33 cellular contexts compared by ENCODE assay signal in genomic region chr3:25497096-25497495, GRCh38.
"Had no signal": no experiment of that assay in that cellular context is flagged by ENCODE, and none has a peak within 500 bp of the region (broad histone marks: within the 10 kb centered on the region; RNA-seq: fewer than 3 reads in every experiment).

No MANE protein-coding gene starts in this region.

- H3K27me3 Mint-ChIP-seq: progenitor cell of endocrine pancreas had no signal

- H3K27ac Mint-ChIP-seq: naive thymus-derived CD8-positive, alpha-beta T cell; natural killer cell treated with Interleukin-12 subunit alpha and Interleukin-12 subunit beta and Interleukin-15 and Interleukin-18, amount 100 ng/mL, for 72 hours; nephron progenitor cell; progenitor cell of endocrine pancreas; stimulated activated memory B cell treated with anti-CD40 and anti-IgM and Interleukin-4, amounts not matched to agents 10 μg/mL and 1 μg/mL and 100 μg/mL, for 72 hours; stimulated activated naive CD8-positive, alpha-beta T cell treated with anti-CD3 and anti-CD28 coated beads, Interleukin-15, amount 100 ng/mL, for 72 hours had no signal

- H3K27ac ChIP-seq: neutrophil, ovary, parathyroid adenoma, psoas muscle, right lobe of liver, sigmoid colon, spleen, suprapubic skin, testis, transverse colon, upper lobe of left lung, vagina had no signal

- H3K27me3 ChIP-seq: neutrophil, ovary, right lobe of liver, sigmoid colon, spleen, suprapubic skin, testis, tibial artery, transverse colon, upper lobe of left lung, vagina had no signal

- H3K36me3 ChIP-seq: neutrophil, ovary, right lobe of liver, suprapubic skin, tibial artery, transverse colon, upper lobe of left lung, vagina had no signal

- FAIRE-seq: small intestine, urothelium cell line had no signal

- H2AFZ ChIP-seq: parathyroid adenoma had no signal

- H3K4me3 Mint-ChIP-seq: naive thymus-derived CD8-positive, alpha-beta T cell; natural killer cell treated with Interleukin-12 subunit alpha and Interleukin-12 subunit beta and Interleukin-15 and Interleukin-18, amount 100 ng/mL, for 72 hours; nephron progenitor cell; neural crest cell; stimulated activated memory B cell treated with anti-CD40 and anti-IgM and Interleukin-4, amounts not matched to agents 10 μg/mL and 1 μg/mL and 100 μg/mL, for 72 hours; stimulated activated naive CD8-positive, alpha-beta T cell treated with anti-CD3 and anti-CD28 coated beads, Interleukin-15, amount 100 ng/mL, for 72 hours had no signal

- H3K79me2 ChIP-seq: parathyroid adenoma had no signal

- H3K4me1 ChIP-seq: parathyroid adenoma, psoas muscle, right lobe of liver, spleen, suprapubic skin, testis, transverse colon, upper lobe of left lung, vagina had no signal

- H3K9me3 ChIP-seq: neutrophil, ovary, testis had no signal

- H3K4me3 ChIP-seq: ovary, psoas muscle, right lobe of liver, sigmoid colon, spleen, suprapubic skin, testis, tibial artery, transverse colon, upper lobe of left lung, vagina had no signal

- ATAC-seq: naive thymus-derived CD8-positive, alpha-beta T cell; natural killer cell treated with Interleukin-12 subunit alpha and Interleukin-12 subunit beta and Interleukin-15 and Interleukin-18, amount 100 ng/mL, for 72 hours; psoas muscle; right cardiac atrium; right lobe of liver; stimulated activated memory B cell treated with anti-CD40 and anti-IgM and Interleukin-4, amounts not matched to agents 10 μg/mL and 1 μg/mL and 100 μg/mL, for 72 hours; stimulated activated naive CD8-positive, alpha-beta T cell treated with anti-CD3 and anti-CD28 coated beads, Interleukin-15, amount 100 ng/mL, for 72 hours; stimulated activated naive CD8-positive, alpha-beta T cell treated with anti-CD3 and anti-CD28 coated beads, Interleukin-15, Interleukin-2, amounts not matched to agents 100 U/mL and 50 U/mL, for 24 hours had no signal

- DNase-seq: naive thymus-derived CD8-positive, alpha-beta T cell; nephron progenitor cell; nucleus accumbens; ovary; posterior cingulate gyrus; psoas muscle; right cardiac atrium; right lobe of liver; sigmoid colon; small intestine; spleen; stimulated activated CD4-positive, alpha-beta T cell treated with anti-CD3 and anti-CD28 coated beads, Interleukin-12 subunit alpha, Interleukin-12 subunit beta, amount 100 ng/mL, for 4 hours; stimulated activated CD4-positive, alpha-beta T cell treated with anti-CD3 and anti-CD28 coated beads, Interleukin-1b, Interleukin-23, amount 100 ng/mL, for 48 hours; stimulated activated CD4-positive, alpha-beta T cell treated with anti-CD3 and anti-CD28 coated beads, Interleukin-4, amount 100 ng/mL, for 1 hour; stimulated activated CD4-positive, alpha-beta T cell treated with anti-CD3 and anti-CD28 coated beads, Interleukin-4, amount 100 ng/mL, for 4 hours; stimulated activated CD8-positive, alpha-beta memory T cell treated with anti-CD3 and anti-CD28 coated beads, Interleukin-4, amount 100 ng/mL, for 48 hours; stimulated activated naive CD4-positive, alpha-beta T cell; stimulated activated naive CD8-positive, alpha-beta T cell treated with anti-CD3 and anti-CD28 coated beads, Interleukin-15, amount 100 ng/mL, for 72 hours; stimulated activated naive CD8-positive, alpha-beta T cell treated with anti-CD3 and anti-CD28 coated beads, Interleukin-15, Interleukin-2, amounts not matched to agents 100 U/mL and 50 U/mL, for 24 hours; substantia nigra; testis; tibial artery; transverse colon; upper lobe of left lung had no signal

- H3K9ac ChIP-seq: parathyroid adenoma had no signal

- H3K4me1 Mint-ChIP-seq: naive thymus-derived CD8-positive, alpha-beta T cell; neural crest cell; stimulated activated memory B cell treated with anti-CD40 and anti-IgM and Interleukin-4, amounts not matched to agents 10 μg/mL and 1 μg/mL and 100 μg/mL, for 72 hours; stimulated activated naive CD8-positive, alpha-beta T cell treated with anti-CD3 and anti-CD28 coated beads, Interleukin-15, amount 100 ng/mL, for 72 hours had no signal

- H3K36me3 Mint-ChIP-seq: stimulated activated memory B cell treated with anti-CD40 and anti-IgM and Interleukin-4, amounts not matched to agents 10 μg/mL and 1 μg/mL and 100 μg/mL, for 72 hours had no signal
